Comparison of ENCODE assay signal across 8 cellular contexts in the genomic region with DNA sequence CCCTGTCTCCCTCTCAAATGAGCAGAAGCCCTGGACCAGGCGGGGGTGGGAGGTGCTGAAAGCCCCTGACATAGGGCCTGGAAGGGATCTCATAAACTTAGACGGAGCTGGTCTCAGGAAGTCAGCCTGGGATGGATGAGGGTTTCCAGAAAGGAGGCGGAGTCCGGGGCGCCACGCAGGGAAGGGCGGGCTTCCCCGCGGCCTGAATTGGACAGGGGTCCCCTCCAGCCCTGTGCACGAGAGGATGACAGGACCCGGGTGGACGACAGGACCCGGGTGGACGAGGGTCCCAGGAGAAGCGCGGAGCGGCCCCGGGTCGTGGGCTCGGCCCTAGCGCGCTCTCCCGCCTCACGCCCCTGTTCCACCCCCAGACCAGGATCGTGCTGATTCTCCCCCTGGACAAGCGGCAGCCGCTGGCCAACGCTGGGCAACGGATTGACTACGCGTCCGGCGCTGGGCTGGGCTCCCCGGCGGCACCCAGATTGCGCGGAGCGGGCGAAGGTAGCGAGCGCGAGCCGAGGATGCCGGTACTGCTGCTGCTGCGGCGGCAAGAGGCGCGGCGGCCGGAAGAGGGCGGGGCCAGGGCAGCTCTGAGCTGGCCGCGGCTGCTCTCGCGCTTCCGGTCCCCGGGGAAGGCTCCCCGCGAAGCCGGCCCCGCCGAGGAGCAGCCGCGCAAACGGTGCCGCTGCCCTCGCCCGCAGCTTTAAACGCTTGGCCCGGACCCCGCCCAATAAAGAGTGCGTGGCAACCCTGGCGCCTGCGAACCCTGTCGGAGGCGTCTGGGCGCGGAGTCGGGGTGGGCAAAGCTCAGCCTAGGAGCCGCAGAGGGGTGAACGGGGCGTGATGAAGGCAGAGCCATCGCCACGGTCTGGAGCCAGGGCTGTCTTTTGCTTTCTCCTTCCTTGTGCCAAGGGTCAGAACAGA. TPM values are rescaled to one million over a fixed set of nuclear protein-coding genes. Genes with fewer than 3 reads are reported as not detected.
DNase-seq lines count a peak whose midpoint lies in the region; ATAC-seq, FAIRE-seq and TF ChIP-seq lines count a peak whose summit lies in the region.

No MANE protein-coding gene starts in this region.

- ATAC-seq in CD4-positive, alpha-beta T cell (ENCODE audit: poor library complexity), result peak; percentile 70
- ATAC-seq in GM21360 (IDR thresholded peaks at IDR 0.05; ENCODE audit: unreplicated experiment), result peak; percentile 44

- no peaks in the 10 kb centered on the region for H3K36me3 Mint-ChIP-seq in CD4-positive, alpha-beta T cell (ENCODE audit: low read depth)

- H3K4me1 ChIP-seq in neuron (ENCODE audit: insufficient read depth, low read length), result peaks cover 15% of the 10 kb centered on the region

- CTCF ChIA-PET in CD4-positive, alpha-beta T cell (lab: Charles Lee), result interaction anchor here (0.8 to 1.8 kb wide), 4 partner anchors 22 to 69 kb away, joined by 3 to 6 read pairs (median 4); no protein-coding TSS in a partner anchor

- H3K27me3 ChIP-seq in CD4-positive, alpha-beta T cell (ENCODE audit: control insufficient read depth, insufficient read depth, low read length), result no peaks in the 10 kb centered on the region
- no peaks in the 10 kb centered on the region for H3K27me3 ChIP-seq in neuron (ENCODE audit: insufficient read depth, low read length)

- no peaks in the 10 kb centered on the region for H3K9me3 Mint-ChIP-seq in CD4-positive, alpha-beta T cell

- H3K9me3 ChIP-seq in CD4-positive, alpha-beta T cell (ENCODE audit: control insufficient read depth, low read length), result no peaks in the 10 kb centered on the region
- H3K9me3 ChIP-seq in neuron (ENCODE audit: low read length), result no peaks in the 10 kb centered on the region

- H3K27me3 Mint-ChIP-seq in CD4-positive, alpha-beta T cell, result no peaks in the 10 kb centered on the region

- peaks cover 35% of the 10 kb centered on the region for H3K4me1 Mint-ChIP-seq in CD4-positive, alpha-beta T cell (ENCODE audit: low read depth)

- intact Hi-C loops in CD4-positive, alpha-beta T cell (cut with DNase I, micrococcal nuclease), result loop anchor here (5.0 to 10.0 kb wide), 6 partner anchors 71 to 1709 kb away; a partner anchor contains a TSS

- H3K4me3 Mint-ChIP-seq in CD4-positive, alpha-beta T cell, result peak overlapping the region; percentile 88

- in situ Hi-C loops in SK-MEL-5 (cut with HindIII; ENCODE audit: low pct_unique_long_range_greater_than_20kb, low sequenced_read_pairs), result no loop called here

- peak overlapping the region; percentile 62 for H2AFZ ChIP-seq in neuron (ENCODE audit: low read depth, low read length)

- H3K4me3 ChIP-seq in neuron (ENCODE audit: low read length), result peak overlapping the region; percentile 55

- no peak for TF ChIP-seq CTCF in CD4-positive, alpha-beta T cell (IDR thresholded peaks at IDR 0.05)

- peaks cover 3% of the 10 kb centered on the region for H3K36me3 ChIP-seq in neuron (ENCODE audit: insufficient read depth, low read length)

- peak; percentile 66 to 85 (median 82) for DNase-seq in CD4-positive, alpha-beta T cell
- peak; percentile 81 for DNase-seq in LoVo (ENCODE audit: low spot score)
- DNase-seq in SK-MEL-5 (ENCODE audit: low read depth, low spot score), result peak; percentile 71
- DNase-seq in activated naive CD4-positive, alpha-beta T cell (lab: John Stamatoyannopoulos, UW), result peak; percentile 30 to 82 (median 61)
- DNase-seq in frontal cortex (ENCODE audit: low spot score in 2 of 2), result peak; percentile 85 to 89
- peak in 47 of 49 donors; percentile 28 to 86 (median 64) for DNase-seq in substantia nigra (lab: John Stamatoyannopoulos, UW)

- POLR2A ChIA-PET in CD4-positive, alpha-beta T cell (lab: Charles Lee), result interaction anchor here (0.7 to 3.3 kb wide), 17 partner anchors 10 to 449 kb away, joined by 3 to 28 read pairs (median 5); a partner anchor contains a TSS

- no peak for FAIRE-seq in frontal cortex (lab: Jason Lieb, UNC)

- peak overlapping the region; percentile 83 for H3K27ac Mint-ChIP-seq in CD4-positive, alpha-beta T cell

- H3K27ac ChIP-seq in CD4-positive, alpha-beta T cell (ENCODE audit: low read depth, low read length), result peak overlapping the region; percentile 88
- H3K27ac ChIP-seq in substantia nigra (ENCODE audit: low read depth, low read length, poor library complexity, severe bottlenecking), result peak overlapping the region; percentile 93

RNA-seq across cellular contexts. Expression of a gene that starts 1.3 kb away (rescaled TPM):
- under 1 TPM; 0.17 to 0.19 TPM for total RNA-seq in CD4-positive, alpha-beta T cell
- not detected in 2 replicates for total RNA-seq in SK-MEL-5 (2014; rRNA removed; shearing (Covaris generic))
- 0.11 TPM in 1 of 2 replicates, not detected in the other for polyA plus RNA-seq in SK-MEL-5 (2015; cell fraction: cytosol; rRNA removed)
- polyA plus RNA-seq in SK-MEL-5 (2015; cell fraction: nucleus; rRNA removed), result 0.66 TPM in 1 of 2 replicates, not detected in the other
- 0.41 TPM for total RNA-seq in frontal cortex

RNA-seq across cellular contexts. Expression of a gene that starts 3.3 kb away (rescaled TPM):
- total RNA-seq in CD4-positive, alpha-beta T cell, result under 1 TPM; 0.28 to 0.55 TPM
- total RNA-seq in SK-MEL-5 (2014; rRNA removed; shearing (Covaris generic)), result not detected in 2 replicates
- 0.37 TPM in 1 of 2 replicates, not detected in the other for polyA plus RNA-seq in SK-MEL-5 (2015; cell fraction: cytosol; rRNA removed)
- not detected in 2 replicates for polyA plus RNA-seq in SK-MEL-5 (2015; cell fraction: nucleus; rRNA removed)
- 0.82 TPM for total RNA-seq in frontal cortex

RNA-seq across cellular contexts. Expression of a gene that starts 10.8 kb away (rescaled TPM):
- total RNA-seq in CD4-positive, alpha-beta T cell, result 1 to 10 TPM; 8.7 to 9.2 TPM
- 63.1 and 78.9 TPM in 2 replicates for total RNA-seq in SK-MEL-5 (2014; rRNA removed; shearing (Covaris generic))
- 71.2 and 79.4 TPM in 2 replicates for polyA plus RNA-seq in SK-MEL-5 (2015; cell fraction: cytosol; rRNA removed)
- 327 and 354 TPM in 2 replicates for polyA plus RNA-seq in SK-MEL-5 (2015; cell fraction: nucleus; rRNA removed)
- total RNA-seq in frontal cortex, result 33.8 TPM

RNA-seq across cellular contexts. Expression of a gene that starts 22.8 kb away (rescaled TPM):
- total RNA-seq in CD4-positive, alpha-beta T cell, result 1 to 10 TPM; 1.2 to 1.6 TPM
- total RNA-seq in SK-MEL-5 (2014; rRNA removed; shearing (Covaris generic)), result 16.7 and 18.9 TPM in 2 replicates
- 33.9 and 34.1 TPM in 2 replicates for polyA plus RNA-seq in SK-MEL-5 (2015; cell fraction: cytosol; rRNA removed)
- 58.5 and 61.2 TPM in 2 replicates for polyA plus RNA-seq in SK-MEL-5 (2015; cell fraction: nucleus; rRNA removed)
- total RNA-seq in frontal cortex, result 2.4 TPM

RNA-seq across cellular contexts. Expression of a gene that starts 56.7 kb away (rescaled TPM):
- 1 to 10 TPM; 3.6 to 4.1 TPM for total RNA-seq in CD4-positive, alpha-beta T cell
- total RNA-seq in SK-MEL-5 (2014; rRNA removed; shearing (Covaris generic)), result 10.0 and 11.5 TPM in 2 replicates
- polyA plus RNA-seq in SK-MEL-5 (2015; cell fraction: cytosol; rRNA removed), result 8.6 and 15.3 TPM in 2 replicates
- 1.1 and 1.9 TPM in 2 replicates for polyA plus RNA-seq in SK-MEL-5 (2015; cell fraction: nucleus; rRNA removed)
- total RNA-seq in frontal cortex, result 10.6 TPM

Comparison
In these comparisons a context has a peak if more than half of its experiments do, and no peak if none do; other contexts are left out.
1. Peak in every context shown above with its lines: DNase-seq, ATAC-seq, H3K4me3 ChIP-seq and H3K27ac ChIP-seq.